In genomic region chr11:33633251-33634003, GRCh38 we compare ENCODE assay signal across 10 cellular contexts.
DNase-seq lines count a peak whose midpoint lies in the region; ATAC-seq, FAIRE-seq and TF ChIP-seq lines count a peak whose summit lies in the region.
"Had no signal": no experiment of that assay in that cellular context is flagged by ENCODE, and none has a peak within 500 bp of the region (broad histone marks: within the 10 kb centered on the region; RNA-seq: fewer than 3 reads in every experiment).

No MANE protein-coding gene starts in this region.

- H3K27me3 Mint-ChIP-seq in astrocyte (ENCODE audit: low read depth, unreplicated experiment) = no peaks in the 10 kb centered on the region

- no peaks in the 10 kb centered on the region for H3K79me2 ChIP-seq in astrocyte (ENCODE audit: insufficient read depth, low read length)

- peak; percentile 64 for ATAC-seq in left colon
- ATAC-seq in HG02938 (IDR thresholded peaks at IDR 0.05; ENCODE audit: unreplicated experiment) = no peak
- ATAC-seq in GM18511 (IDR thresholded peaks at IDR 0.05; ENCODE audit: unreplicated experiment) = no peak

- no peaks in the 10 kb centered on the region for H3K27me3 ChIP-seq in astrocyte (ENCODE audit: insufficient read depth, low read length)
- H3K27me3 ChIP-seq: cardiac muscle cell had no signal

- no peaks in the 10 kb centered on the region for H3K9me3 ChIP-seq in astrocyte (ENCODE audit: insufficient read depth, low read depth, low read length)

- FAIRE-seq in astrocyte (lab: Jason Lieb, UNC) = peak; percentile 59

- intact Hi-C loops in left colon (cut with DNase I, micrococcal nuclease) = no loop called here

- peak overlapping the region; percentile 37 for H2AFZ ChIP-seq in astrocyte (ENCODE audit: low read depth, low read length)

- H3K27ac Mint-ChIP-seq in astrocyte (ENCODE audit: unreplicated experiment) = peak overlapping the region; percentile 36

- DNase-seq in G401 (ENCODE audit: low spot score) (peak; percentile 64), NCI-H2029 treated with DMSO at 0.1 percent for 48 hours (lab: John Stamatoyannopoulos, UW) (peak; percentile 81), astrocyte (ENCODE audit: low read depth) (peak; percentile 74), left colon (no peak), cerebellum (ENCODE audit: low spot score) (no peak)
- DNase-seq in stimulated activated CD4-positive, alpha-beta T cell treated with anti-CD3 and anti-CD28 coated beads, Interleukin-4, amount 100 ng/mL, for 24 hours = no peak
- DNase-seq: WERI-Rb-1 had no signal

- H3K9me3 Mint-ChIP-seq in astrocyte (ENCODE audit: unreplicated experiment) = peaks cover 2% of the 10 kb centered on the region

- H3K9ac ChIP-seq in astrocyte (ENCODE audit: low read length) = peak overlapping the region; percentile 39

- H3K4me1 Mint-ChIP-seq in astrocyte (ENCODE audit: low read depth, unreplicated experiment) = peaks cover 24% of the 10 kb centered on the region

- H4K20me1 ChIP-seq in astrocyte (ENCODE audit: insufficient read depth, low read length) = no peaks in the 10 kb centered on the region

- H3K36me3 ChIP-seq in astrocyte (ENCODE audit: insufficient read depth, low read length) = peaks cover 2% of the 10 kb centered on the region
- H3K36me3 ChIP-seq: cardiac muscle cell, WERI-Rb-1 had no signal

- H3K36me3 Mint-ChIP-seq in astrocyte (ENCODE audit: low read depth, unreplicated experiment) = peaks cover 4% of the 10 kb centered on the region

- H3K27ac ChIP-seq in astrocyte (ENCODE audit: low read depth, low read length) = peak overlapping the region; percentile 69
- H3K27ac ChIP-seq: cardiac muscle cell, WERI-Rb-1 had no signal

- H3K4me2 ChIP-seq in astrocyte (ENCODE audit: low read length) = peak overlapping the region; percentile 75

- TF ChIP-seq CTCF in astrocyte (IDR thresholded peaks at IDR 0.05; ENCODE audit: insufficient read depth, low read depth, low read length) = no peak

- peaks cover 29% of the 10 kb centered on the region for H3K4me1 ChIP-seq in astrocyte (ENCODE audit: insufficient read depth, low read length)

- no peak overlapping the region for H3K4me3 ChIP-seq in astrocyte (ENCODE audit: insufficient read depth, low read depth, low read length)
- H3K4me3 ChIP-seq: cardiac muscle cell had no signal

- peak overlapping the region; percentile 21 for H3K4me3 Mint-ChIP-seq in astrocyte (ENCODE audit: unreplicated experiment)

- in situ Hi-C loops in G401 (cut with HindIII; ENCODE audit: low sequenced_read_pairs) = no loop called here

Comparison
In these comparisons a context has a peak if more than half of its experiments do, and no peak if none do; other contexts are left out.
1. DNase-seq: peak in G401 (single experiment), NCI-H2029 treated with DMSO at 0.1 percent for 48 hours (single experiment) and astrocyte (single experiment); none in left colon (0 of 2), cerebellum (single experiment) and stimulated activated CD4-positive, alpha-beta T cell treated with anti-CD3 and anti-CD28 coated beads, Interleukin-4, amount 100 ng/mL, for 24 hours (single experiment).